Comparison of ENCODE assay signal across 14 cellular contexts in genomic region chr15:101204744-101205535, GRCh38. TPM values are rescaled to one million over a fixed set of nuclear protein-coding genes. Genes with fewer than 3 reads are reported as not detected.
DNase-seq lines count a peak whose midpoint lies in the region; ATAC-seq and TF ChIP-seq lines count a peak whose summit lies in the region.
"Had no signal": no experiment of that assay in that cellular context is flagged by ENCODE, and none has a peak within 500 bp of the region (broad histone marks: within the 10 kb centered on the region; RNA-seq: fewer than 3 reads in every experiment).

No MANE protein-coding gene starts in this region.

- H3K4me3 Mint-ChIP-seq in HFFc6 (peak overlapping the region; percentile 37; the same call in 1 of the 2 replicates), immature natural killer cell (peak overlapping the region in 4 of 5 donors; percentile 24 to 73 (median 40))
- H3K4me3 Mint-ChIP-seq in activated T-helper 17 cell treated with anti-CD3 and anti-CD28 coated beads, Interleukin-2, amount 50 U/mL, for 72 hours, result peak overlapping the region; percentile 73
- no peak overlapping the region for H3K4me3 Mint-ChIP-seq in CD8-positive, alpha-beta T cell
- H3K4me3 Mint-ChIP-seq: naive B cell had no signal

- H3K9me3 ChIP-seq in BLaER1, result peaks cover 10% of the 10 kb centered on the region
- H3K9me3 ChIP-seq in CD8-positive, alpha-beta T cell (ENCODE audit: low read length), result no peaks in the 10 kb centered on the region

- no peak overlapping the region for H3K9ac ChIP-seq in BLaER1

- peak; percentile 28 for ATAC-seq in activated T-helper 17 cell treated with anti-CD3 and anti-CD28 coated beads, Interleukin-2, amount 50 U/mL, for 72 hours (replicated peaks)
- ATAC-seq in GM21737 (IDR thresholded peaks at IDR 0.05; ENCODE audit: unreplicated experiment) (no peak), GM18873 (IDR thresholded peaks at IDR 0.05; ENCODE audit: low FRiP score, unreplicated experiment) (no peak), HG02610 (IDR thresholded peaks at IDR 0.05; ENCODE audit: unreplicated experiment) (no peak)
- ATAC-seq in CD8-positive, alpha-beta T cell, result no peak
- ATAC-seq: left cardiac atrium, right cardiac atrium had no signal

- peak overlapping the region; percentile 31; the same call in 1 of the 2 replicates for H3K27ac ChIP-seq in BLaER1
- H3K27ac ChIP-seq in CD8-positive, alpha-beta T cell (ENCODE audit: low read depth, low read length), result no peak overlapping the region
- H3K27ac ChIP-seq: PC-9 had no signal

- H3K36me3 Mint-ChIP-seq in HFFc6 (ENCODE audit: low read depth) (peaks cover 19% of the 10 kb centered on the region), immature natural killer cell (no peaks in the 10 kb centered on the region)
- peaks cover 79% of the 10 kb centered on the region for H3K36me3 Mint-ChIP-seq in activated T-helper 17 cell treated with anti-CD3 and anti-CD28 coated beads, Interleukin-2, amount 50 U/mL, for 72 hours (ENCODE audit: low read depth)
- H3K36me3 Mint-ChIP-seq in CD8-positive, alpha-beta T cell, result peaks cover 4% of the 10 kb centered on the region

- POLR2A ChIA-PET in CD8-positive, alpha-beta T cell (lab: Charles Lee), result interaction anchor here (1.4 kb wide), 1 partner anchor 10 kb away, joined by 3 read pairs; no protein-coding TSS in a partner anchor

- H3K4me3 ChIP-seq in BLaER1, result no peak overlapping the region
- H3K4me3 ChIP-seq in CD8-positive, alpha-beta T cell (ENCODE audit: low read depth, low read length), result no peak overlapping the region
- H3K4me3 ChIP-seq: PC-9 had no signal

- peak; percentile 39 for DNase-seq in HFFc6
- no peak for DNase-seq in immature natural killer cell
- no peak for DNase-seq in CD8-positive, alpha-beta T cell
- DNase-seq: Calu3, left cardiac atrium, naive B cell, NCI-H345, PC-9, right cardiac atrium had no signal

- no peaks in the 10 kb centered on the region for H3K27me3 ChIP-seq in BLaER1
- H3K27me3 ChIP-seq in CD8-positive, alpha-beta T cell (ENCODE audit: insufficient read depth, low read length), result no peaks in the 10 kb centered on the region

- H4K20me1 ChIP-seq in BLaER1, result peaks cover 95% of the 10 kb centered on the region

- TF ChIP-seq CTCF in HFFc6 (IDR thresholded peaks at IDR 0.05), result no peak
- TF ChIP-seq CTCF in CD8-positive, alpha-beta T cell (IDR thresholded peaks at IDR 0.05), result no peak

- H3K27ac Mint-ChIP-seq in HFFc6 (peak overlapping the region; percentile 71), immature natural killer cell (peak overlapping the region in 4 of 6 donors; percentile 19 to 82 (median 42))
- H3K27ac Mint-ChIP-seq in activated T-helper 17 cell treated with anti-CD3 and anti-CD28 coated beads, Interleukin-2, amount 50 U/mL, for 72 hours, result peak overlapping the region; percentile 95
- H3K27ac Mint-ChIP-seq in CD8-positive, alpha-beta T cell, result no peak overlapping the region

- intact Hi-C loops in CD8-positive, alpha-beta T cell (cut with DNase I, micrococcal nuclease), result loop anchor here (2.0 to 5.0 kb wide), 2 partner anchors 37 to 46 kb away; no protein-coding TSS in a partner anchor

- H3K4me1 ChIP-seq in BLaER1, result peaks cover 77% of the 10 kb centered on the region
- peaks cover 49% of the 10 kb centered on the region for H3K4me1 ChIP-seq in CD8-positive, alpha-beta T cell (ENCODE audit: insufficient read depth, low read length)

- H3K9me3 Mint-ChIP-seq in HFFc6, result no peaks in the 10 kb centered on the region
- H3K9me3 Mint-ChIP-seq in activated T-helper 17 cell treated with anti-CD3 and anti-CD28 coated beads, Interleukin-2, amount 50 U/mL, for 72 hours, result no peaks in the 10 kb centered on the region
- H3K9me3 Mint-ChIP-seq in immature natural killer cell, result no peaks in the 10 kb centered on the region
- H3K9me3 Mint-ChIP-seq in CD8-positive, alpha-beta T cell, result no peaks in the 10 kb centered on the region

- CTCF ChIA-PET in CD8-positive, alpha-beta T cell (lab: Charles Lee), result interaction anchor here (1.0 to 1.4 kb wide), 4 partner anchors 16 to 54 kb away, joined by 3 to 4 read pairs (median 3); no protein-coding TSS in a partner anchor

- peaks cover 91% of the 10 kb centered on the region for H3K4me1 Mint-ChIP-seq in HFFc6 (ENCODE audit: low read depth)
- H3K4me1 Mint-ChIP-seq in activated T-helper 17 cell treated with anti-CD3 and anti-CD28 coated beads, Interleukin-2, amount 50 U/mL, for 72 hours, result peaks cover 63% of the 10 kb centered on the region
- peaks cover 87 to 93% of the 10 kb centered on the region in 2 donors for H3K4me1 Mint-ChIP-seq in immature natural killer cell
- H3K4me1 Mint-ChIP-seq in CD8-positive, alpha-beta T cell (ENCODE audit: low read depth), result peaks cover 80% of the 10 kb centered on the region

- H3K36me3 ChIP-seq in BLaER1, result peaks cover 23% of the 10 kb centered on the region
- no peaks in the 10 kb centered on the region for H3K36me3 ChIP-seq in CD8-positive, alpha-beta T cell (ENCODE audit: insufficient read depth, low read length)

- H3K27me3 Mint-ChIP-seq in HFFc6 (ENCODE audit: insufficient read depth) (peaks cover 2% of the 10 kb centered on the region; the same call in 1 of the 2 replicates), immature natural killer cell (ENCODE audit: low read depth in 3 of 3) (peaks cover 0 to 2% (median 0%) of the 10 kb centered on the region in 3 donors)
- no peaks in the 10 kb centered on the region for H3K27me3 Mint-ChIP-seq in activated T-helper 17 cell treated with anti-CD3 and anti-CD28 coated beads, Interleukin-2, amount 50 U/mL, for 72 hours
- no peaks in the 10 kb centered on the region for H3K27me3 Mint-ChIP-seq in CD8-positive, alpha-beta T cell (ENCODE audit: low read depth)
- H3K27me3 Mint-ChIP-seq: naive B cell had no signal

- H3K4me2 ChIP-seq in BLaER1, result peak overlapping the region; percentile 82
- H3K4me2 ChIP-seq: PC-9 had no signal

RNA-seq across cellular contexts. Expression of gene CHSY1, which starts 46.9 kb away (rescaled TPM):
- total RNA-seq in HFFc6 (2021; fragmentation: NEBNext Ultra II Directional; extraction: Animal tissue kit (Norgen Biotek cat#: 25700)), result 10 to 100 TPM; 29.2 to 44.2 (median 40.0) TPM
- total RNA-seq in activated T-helper 17 cell treated with anti-CD3 and anti-CD28 coated beads, Interleukin-2, amount 50 U/mL, for 72 hours, result 100 to 1,000 TPM in 1 of 2 donors, 10 to 100 TPM in 1; 47.4 to 114 TPM
- 1 to 10 TPM; 2.8 to 4.0 (median 2.8) TPM for polyA plus RNA-seq in immature natural killer cell
- 10 to 100 TPM; 15.4 to 15.6 TPM for total RNA-seq in CD8-positive, alpha-beta T cell
